ENCODE assay signal across 15 cellular contexts in the genomic region with DNA sequence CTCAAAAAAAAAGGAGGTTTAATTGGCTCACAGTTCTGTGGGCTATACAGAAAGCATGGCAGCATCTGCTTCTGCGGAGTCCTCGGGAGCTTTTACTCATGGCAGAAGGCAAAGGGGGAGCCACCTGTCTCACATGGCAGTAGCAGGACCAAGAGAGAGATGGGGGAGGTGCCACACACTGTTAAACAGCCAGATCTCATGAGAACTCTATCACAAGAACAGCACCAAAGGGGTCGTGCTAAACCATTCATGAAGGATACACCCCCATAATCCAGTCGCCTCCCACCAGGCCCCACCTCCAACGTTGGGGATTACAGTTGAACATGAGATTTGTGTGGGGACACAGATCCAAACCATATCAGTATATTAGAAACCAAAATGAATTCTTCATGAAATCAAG. TPM values are rescaled to one million over a fixed set of nuclear protein-coding genes. Genes with fewer than 3 reads are reported as not detected.
A peak's percentile ranks its signal among the peaks of the same experiment; 100 is the strongest.
DNase-seq lines count a peak whose midpoint lies in the region; ATAC-seq and TF ChIP-seq lines count a peak whose summit lies in the region.
"Had no signal": no experiment of that assay in that cellular context is flagged by ENCODE, and none has a peak within 500 bp of the region (broad histone marks: within the 10 kb centered on the region; RNA-seq: fewer than 3 reads in every experiment).

No MANE protein-coding gene starts in this region.

- H3K36me3 Mint-ChIP-seq in activated CD4-positive, alpha-beta T cell treated with anti-CD3 and anti-CD28 coated beads, Interleukin-2, amount 10 ng/mL, durations not matched to agents 7 days and 5 days (ENCODE audit: low read depth) = peaks cover 62% of the 10 kb centered on the region
- H3K36me3 Mint-ChIP-seq in activated CD4-positive, alpha-beta T cell treated with anti-CD3 and anti-CD28 coated beads, Interleukin-2, amount 10 ng/mL, durations not matched to agents 24 days and 14 days (ENCODE audit: low read depth) = peaks cover 58% of the 10 kb centered on the region
- H3K36me3 Mint-ChIP-seq in CD4-positive, alpha-beta T cell (ENCODE audit: low read depth) = peaks cover 85% of the 10 kb centered on the region
- peaks cover 89% of the 10 kb centered on the region for H3K36me3 Mint-ChIP-seq in activated T-helper 17 cell treated with anti-CD3 and anti-CD28 coated beads, Interleukin-2, amount 50 U/mL, for 72 hours (ENCODE audit: low read depth)
- peaks cover 27% of the 10 kb centered on the region for H3K36me3 Mint-ChIP-seq in progenitor cell of endocrine pancreas (ENCODE audit: insufficient read depth)

- ATAC-seq in CD4-positive, alpha-beta T cell (ENCODE audit: poor library complexity) = no peak
- no peak for ATAC-seq in activated T-helper 17 cell treated with anti-CD3 and anti-CD28 coated beads, Interleukin-2, amount 50 U/mL, for 72 hours (replicated peaks)

- in situ Hi-C loops in GM13977 (cut with MboI; ENCODE audit: low pct_unique_long_range_greater_than_20kb, low sequenced_read_pairs, unreplicated experiment) = no loop called here

- POLR2A ChIA-PET in activated CD4-positive, alpha-beta T cell treated with anti-CD3 and anti-CD28 coated beads, Interleukin-2, amount 10 ng/mL, durations not matched to agents 7 days and 5 days (lab: Charles Lee) = no interaction called here
- POLR2A ChIA-PET in CD4-positive, alpha-beta T cell (lab: Charles Lee) = no interaction called here

- peak overlapping the region; percentile 71 for H3K27ac Mint-ChIP-seq in activated CD4-positive, alpha-beta T cell treated with anti-CD3 and anti-CD28 coated beads, Interleukin-2, amount 10 ng/mL, durations not matched to agents 7 days and 5 days
- H3K27ac Mint-ChIP-seq in activated CD4-positive, alpha-beta T cell treated with anti-CD3 and anti-CD28 coated beads, Interleukin-2, amount 10 ng/mL, durations not matched to agents 24 days and 14 days = no peak overlapping the region
- peak overlapping the region; percentile 7 for H3K27ac Mint-ChIP-seq in CD4-positive, alpha-beta T cell
- peak overlapping the region; percentile 65 for H3K27ac Mint-ChIP-seq in activated T-helper 17 cell treated with anti-CD3 and anti-CD28 coated beads, Interleukin-2, amount 50 U/mL, for 72 hours
- no peak overlapping the region for H3K27ac Mint-ChIP-seq in progenitor cell of endocrine pancreas

- H3K27ac ChIP-seq in CD4-positive, alpha-beta T cell (ENCODE audit: low read depth, low read length) = no peak overlapping the region
- H3K27ac ChIP-seq: BLaER1 treated with 17β-estradiol and CSF1 and Interleukin-3, amounts not matched to agents 10 nM and 100 nM; SJSA1 had no signal

- intact Hi-C loops in activated CD4-positive, alpha-beta T cell treated with anti-CD3 and anti-CD28 coated beads, Interleukin-2, amount 10 ng/mL, durations not matched to agents 24 days and 14 days (cut with micrococcal nuclease) = no loop called here
- intact Hi-C loops in CD4-positive, alpha-beta T cell (cut with DNase I, micrococcal nuclease) = loop anchor here in 1 of 2 experiments (10.0 kb wide), 2 partner anchors 55 to 195 kb away; a partner anchor contains a TSS

- H3K27me3 Mint-ChIP-seq in activated CD4-positive, alpha-beta T cell treated with anti-CD3 and anti-CD28 coated beads, Interleukin-2, amount 10 ng/mL, durations not matched to agents 7 days and 5 days = no peaks in the 10 kb centered on the region
- H3K27me3 Mint-ChIP-seq in activated CD4-positive, alpha-beta T cell treated with anti-CD3 and anti-CD28 coated beads, Interleukin-2, amount 10 ng/mL, durations not matched to agents 24 days and 14 days = no peaks in the 10 kb centered on the region
- H3K27me3 Mint-ChIP-seq in CD4-positive, alpha-beta T cell = no peaks in the 10 kb centered on the region
- H3K27me3 Mint-ChIP-seq in activated T-helper 17 cell treated with anti-CD3 and anti-CD28 coated beads, Interleukin-2, amount 50 U/mL, for 72 hours = no peaks in the 10 kb centered on the region
- H3K27me3 Mint-ChIP-seq in progenitor cell of endocrine pancreas = no peaks in the 10 kb centered on the region

- no peaks in the 10 kb centered on the region for H3K9me3 ChIP-seq in CD4-positive, alpha-beta T cell (ENCODE audit: control insufficient read depth, low read length)
- H3K9me3 ChIP-seq: BLaER1 treated with 17β-estradiol and CSF1 and Interleukin-3, amounts not matched to agents 10 nM and 100 nM; SJSA1 had no signal

- no peaks in the 10 kb centered on the region for H3K27me3 ChIP-seq in CD4-positive, alpha-beta T cell (ENCODE audit: control insufficient read depth, insufficient read depth, low read length)
- H3K27me3 ChIP-seq: BLaER1 treated with 17β-estradiol and CSF1 and Interleukin-3, amounts not matched to agents 10 nM and 100 nM; SJSA1 had no signal

- CTCF ChIA-PET in activated CD4-positive, alpha-beta T cell treated with anti-CD3 and anti-CD28 coated beads, Interleukin-2, amount 10 ng/mL, durations not matched to agents 7 days and 5 days (lab: Charles Lee) = interaction anchor here (1.1 kb wide), 1 partner anchor 20 kb away, joined by 4 read pairs; no protein-coding TSS in a partner anchor
- CTCF ChIA-PET in CD4-positive, alpha-beta T cell (lab: Charles Lee) = interaction anchor here (1.2 kb wide), 1 partner anchor 145 kb away, joined by 4 read pairs; no protein-coding TSS in a partner anchor

- no peak overlapping the region for H3K4me3 Mint-ChIP-seq in activated CD4-positive, alpha-beta T cell treated with anti-CD3 and anti-CD28 coated beads, Interleukin-2, amount 10 ng/mL, durations not matched to agents 7 days and 5 days
- H3K4me3 Mint-ChIP-seq in activated CD4-positive, alpha-beta T cell treated with anti-CD3 and anti-CD28 coated beads, Interleukin-2, amount 10 ng/mL, durations not matched to agents 24 days and 14 days = no peak overlapping the region
- H3K4me3 Mint-ChIP-seq in CD4-positive, alpha-beta T cell = no peak overlapping the region
- H3K4me3 Mint-ChIP-seq in activated T-helper 17 cell treated with anti-CD3 and anti-CD28 coated beads, Interleukin-2, amount 50 U/mL, for 72 hours = no peak overlapping the region
- no peak overlapping the region for H3K4me3 Mint-ChIP-seq in progenitor cell of endocrine pancreas (ENCODE audit: low read depth)

- DNase-seq in activated CD4-positive, alpha-beta T cell treated with anti-CD3 and anti-CD28 coated beads, Interleukin-2, amount 10 ng/mL, durations not matched to agents 7 days and 5 days = no peak
- no peak for DNase-seq in activated CD4-positive, alpha-beta T cell treated with anti-CD3 and anti-CD28 coated beads, Interleukin-2, amount 10 ng/mL, durations not matched to agents 24 days and 14 days
- DNase-seq in CD4-positive, alpha-beta T cell = no peak
- DNase-seq in mesenteric fat pad (ENCODE audit: low spot score) (peak; percentile 77), GM13977 (ENCODE audit: low spot score) (no peak), progenitor cell of endocrine pancreas (ENCODE audit: low spot score, unreplicated experiment) (no peak)
- DNase-seq: DMS153, NCI-H1092, NCI-H146, NCI-H2081 treated with DMSO at 0.1 percent for 48 hours, NCI-H226, NCI-H526 treated with DMSO at 0.1 percent for 48 hours had no signal

- no peak for TF ChIP-seq CTCF in CD4-positive, alpha-beta T cell (IDR thresholded peaks at IDR 0.05)
- TF ChIP-seq CTCF in GM13977 (IDR thresholded peaks at IDR 0.05; ENCODE audit: extremely low read depth, insufficient read depth, missing control alignments) (no peak), progenitor cell of endocrine pancreas (IDR thresholded peaks at IDR 0.05; ENCODE audit: unreplicated experiment) (no peak)

- H3K9me3 Mint-ChIP-seq in activated CD4-positive, alpha-beta T cell treated with anti-CD3 and anti-CD28 coated beads, Interleukin-2, amount 10 ng/mL, durations not matched to agents 7 days and 5 days = no peaks in the 10 kb centered on the region
- no peaks in the 10 kb centered on the region for H3K9me3 Mint-ChIP-seq in activated CD4-positive, alpha-beta T cell treated with anti-CD3 and anti-CD28 coated beads, Interleukin-2, amount 10 ng/mL, durations not matched to agents 24 days and 14 days
- H3K9me3 Mint-ChIP-seq in CD4-positive, alpha-beta T cell = no peaks in the 10 kb centered on the region
- H3K9me3 Mint-ChIP-seq in activated T-helper 17 cell treated with anti-CD3 and anti-CD28 coated beads, Interleukin-2, amount 50 U/mL, for 72 hours = no peaks in the 10 kb centered on the region
- H3K9me3 Mint-ChIP-seq in progenitor cell of endocrine pancreas (ENCODE audit: low read depth) = no peaks in the 10 kb centered on the region

- H3K4me1 Mint-ChIP-seq in activated CD4-positive, alpha-beta T cell treated with anti-CD3 and anti-CD28 coated beads, Interleukin-2, amount 10 ng/mL, durations not matched to agents 7 days and 5 days = peaks cover 12% of the 10 kb centered on the region
- peaks cover 11% of the 10 kb centered on the region for H3K4me1 Mint-ChIP-seq in activated CD4-positive, alpha-beta T cell treated with anti-CD3 and anti-CD28 coated beads, Interleukin-2, amount 10 ng/mL, durations not matched to agents 24 days and 14 days
- H3K4me1 Mint-ChIP-seq in CD4-positive, alpha-beta T cell (ENCODE audit: low read depth) = no peaks in the 10 kb centered on the region
- peaks cover 4% of the 10 kb centered on the region for H3K4me1 Mint-ChIP-seq in activated T-helper 17 cell treated with anti-CD3 and anti-CD28 coated beads, Interleukin-2, amount 50 U/mL, for 72 hours
- H3K4me1 Mint-ChIP-seq in progenitor cell of endocrine pancreas (ENCODE audit: low read depth) = peaks cover 1% of the 10 kb centered on the region

RNA-seq across cellular contexts. Expression of a gene that starts 28.3 kb away (rescaled TPM):
- 1 to 10 TPM in 1 of 2 experiments, under 1 TPM in 1; 0.99 to 1.9 TPM for total RNA-seq in activated CD4-positive, alpha-beta T cell treated with anti-CD3 and anti-CD28 coated beads, Interleukin-2, amount 10 ng/mL, durations not matched to agents 7 days and 5 days
- total RNA-seq in activated CD4-positive, alpha-beta T cell treated with anti-CD3 and anti-CD28 coated beads, Interleukin-2, amount 10 ng/mL, durations not matched to agents 24 days and 14 days = 1.2 and 1.9 TPM in 2 replicates
- total RNA-seq in CD4-positive, alpha-beta T cell = 1 to 10 TPM; 1.9 to 2.7 TPM
- 1 to 10 TPM in 1 of 2 donors, under 1 TPM in 1; 0.89 to 2.7 TPM for total RNA-seq in activated T-helper 17 cell treated with anti-CD3 and anti-CD28 coated beads, Interleukin-2, amount 50 U/mL, for 72 hours
- total RNA-seq in mesenteric fat pad (33.0 TPM), progenitor cell of endocrine pancreas (79.1 and 88.2 TPM in 2 replicates)

RNA-seq across cellular contexts. Expression of a gene that starts 58.7 kb away (rescaled TPM):
- total RNA-seq in activated CD4-positive, alpha-beta T cell treated with anti-CD3 and anti-CD28 coated beads, Interleukin-2, amount 10 ng/mL, durations not matched to agents 7 days and 5 days = 100 to 1,000 TPM; 231 to 265 TPM
- 272 and 275 TPM in 2 replicates for total RNA-seq in activated CD4-positive, alpha-beta T cell treated with anti-CD3 and anti-CD28 coated beads, Interleukin-2, amount 10 ng/mL, durations not matched to agents 24 days and 14 days
- 100 to 1,000 TPM; 164 to 174 TPM for total RNA-seq in CD4-positive, alpha-beta T cell
- 100 to 1,000 TPM; 200 to 270 TPM for total RNA-seq in activated T-helper 17 cell treated with anti-CD3 and anti-CD28 coated beads, Interleukin-2, amount 50 U/mL, for 72 hours
- total RNA-seq in mesenteric fat pad = 111 TPM
- total RNA-seq in progenitor cell of endocrine pancreas = 147 and 155 TPM in 2 replicates

Comparison
In these comparisons a context has a peak if more than half of its experiments do, and no peak if none do; other contexts are left out.
1. H3K27ac Mint-ChIP-seq: peak in activated CD4-positive, alpha-beta T cell treated with anti-CD3 and anti-CD28 coated beads, Interleukin-2, amount 10 ng/mL, durations not matched to agents 7 days and 5 days (single experiment), CD4-positive, alpha-beta T cell (single experiment) and activated T-helper 17 cell treated with anti-CD3 and anti-CD28 coated beads, Interleukin-2, amount 50 U/mL, for 72 hours (single experiment); none in activated CD4-positive, alpha-beta T cell treated with anti-CD3 and anti-CD28 coated beads, Interleukin-2, amount 10 ng/mL, durations not matched to agents 24 days and 14 days (single experiment) and progenitor cell of endocrine pancreas (single experiment).